In genomic region chr5:113195197-113195715, GRCh38 we compare ENCODE assay signal across 20 cellular contexts.
"Had no signal": no experiment of that assay in that cellular context is flagged by ENCODE, and none has a peak within 500 bp of the region (broad histone marks: within the 10 kb centered on the region; RNA-seq: fewer than 3 reads in every experiment).

No MANE protein-coding gene starts in this region.

- DNase-seq: cortex of kidney; dorsolateral prefrontal cortex; effector CD8-positive, alpha-beta T cell; heart right ventricle; islet precursor cell; left lung; lower lobe of right lung; natural killer cell; posterior cingulate gyrus; sigmoid colon; stimulated activated CD4-positive, alpha-beta T cell treated with anti-CD3 and anti-CD28 coated beads, Interleukin-12 subunit alpha, Interleukin-12 subunit beta, amount 100 ng/mL, for 4 hours; stimulated activated naive CD4-positive, alpha-beta T cell; stomach; substantia nigra had no signal

- H3K36me3 ChIP-seq: left lung, lower lobe of right lung, sigmoid colon, stomach had no signal

- FAIRE-seq: endometrium, frontal cortex had no signal

- H3K4me3 ChIP-seq: dorsolateral prefrontal cortex, heart right ventricle, left lung, lower lobe of right lung, sigmoid colon, skin epidermis, stomach had no signal

- H3K27ac Mint-ChIP-seq: memory B cell, mesothelial cell of epicardium, natural killer cell had no signal

- H3K36me3 Mint-ChIP-seq: natural killer cell had no signal

- ATAC-seq: esophagus mucosa, left lung, lower lobe of right lung, natural killer cell had no signal

- H3K4me1 Mint-ChIP-seq: natural killer cell had no signal

- H3K4me3 Mint-ChIP-seq: memory B cell, mesothelial cell of epicardium, natural killer cell had no signal

- H3K9me3 ChIP-seq: left lung, sigmoid colon had no signal

- H3K4me1 ChIP-seq: left lung, lower lobe of right lung, sigmoid colon had no signal

- H3K27ac ChIP-seq: dorsolateral prefrontal cortex, heart right ventricle, left lung, lower lobe of right lung, sigmoid colon, skin epidermis, stomach had no signal

- H3K27me3 ChIP-seq: dorsolateral prefrontal cortex, heart right ventricle, left lung, sigmoid colon, stomach had no signal
